14 cellular contexts compared by ENCODE assay signal in the genomic region with DNA sequence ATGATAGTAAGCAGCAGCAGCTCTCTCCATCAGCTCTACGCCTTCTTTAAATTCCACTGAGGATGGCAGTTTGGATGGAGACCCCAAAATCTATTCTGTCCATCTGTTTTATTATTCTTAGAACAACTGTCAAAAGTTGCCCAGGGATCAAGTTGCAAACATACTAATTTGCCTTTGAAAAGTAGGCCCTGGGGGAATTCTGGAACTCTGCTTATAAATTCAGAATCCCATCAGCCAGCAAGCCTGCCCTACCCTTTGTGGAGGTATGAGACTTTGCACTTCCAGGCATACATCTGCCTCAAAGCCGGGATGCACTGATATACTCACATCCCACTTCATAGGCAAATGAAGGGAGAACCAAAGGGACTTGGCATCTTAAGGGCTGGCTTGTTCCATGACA.
"Had no signal": no experiment of that assay in that cellular context is flagged by ENCODE, and none has a peak within 500 bp of the region (broad histone marks: within the 10 kb centered on the region; RNA-seq: fewer than 3 reads in every experiment).

No MANE protein-coding gene starts in this region.

- H3K4me1 ChIP-seq: sigmoid colon, upper lobe of left lung had no signal

- H3K9me3 Mint-ChIP-seq: activated B cell treated with CpG ODN at 0.5 μM for 24 hours; activated CD4-positive, alpha-beta T cell treated with anti-CD3 and anti-CD28 coated beads, Interleukin-2, amount 10 ng/mL, durations not matched to agents 24 days and 14 days; activated naive CD4-positive, alpha-beta T cell treated with anti-CD3 and anti-CD28 coated beads, Interleukin-2, amount 50 U/mL, for 72 hours had no signal

- H3K4me3 ChIP-seq: ovary, sigmoid colon, upper lobe of left lung had no signal

- H3K36me3 ChIP-seq: ovary had no signal

- H3K27me3 Mint-ChIP-seq: activated B cell treated with CpG ODN at 0.5 μM for 24 hours; activated CD4-positive, alpha-beta T cell treated with anti-CD3 and anti-CD28 coated beads, Interleukin-2, amount 10 ng/mL, durations not matched to agents 24 days and 14 days had no signal

- H3K27ac Mint-ChIP-seq: activated B cell treated with CpG ODN at 0.5 μM for 24 hours; activated CD4-positive, alpha-beta T cell treated with anti-CD3 and anti-CD28 coated beads, Interleukin-2, amount 10 ng/mL, durations not matched to agents 24 days and 14 days had no signal

- DNase-seq: activated B cell treated with CpG ODN at 0.5 μM for 24 hours; activated CD4-positive, alpha-beta T cell treated with anti-CD3 and anti-CD28 coated beads, Interleukin-2, amount 10 ng/mL, durations not matched to agents 24 days and 14 days; activated CD8-positive, alpha-beta memory T cell treated with anti-CD3 and anti-CD28 coated beads for 24 hours; amniotic stem cell; dermis blood vessel endothelial cell; hippocampal formation; kidney glomerular epithelial cell; ovary; sigmoid colon; stimulated activated CD4-positive, alpha-beta T cell treated with anti-CD3 and anti-CD28 coated beads, Interleukin-12 subunit alpha, Interleukin-12 subunit beta, amount 100 ng/mL, for 4 hours; stimulated activated naive CD4-positive, alpha-beta T cell; substantia nigra; upper lobe of left lung had no signal

- H3K27ac ChIP-seq: ovary, sigmoid colon, upper lobe of left lung had no signal

- H3K4me3 Mint-ChIP-seq: activated B cell treated with CpG ODN at 0.5 μM for 24 hours; activated CD4-positive, alpha-beta T cell treated with anti-CD3 and anti-CD28 coated beads, Interleukin-2, amount 10 ng/mL, durations not matched to agents 24 days and 14 days had no signal

- H3K9me3 ChIP-seq: ovary, sigmoid colon, upper lobe of left lung had no signal

- H3K27me3 ChIP-seq: ovary, sigmoid colon, upper lobe of left lung had no signal
